1 cellular context compared by ENCODE assay signal in genomic region chr4:183747931-183748664, GRCh38.
TF ChIP-seq lines count a peak whose summit lies in the region.

No MANE protein-coding gene starts in this region.

TF ChIP-seq in GM23338, 12 proteins besides CTCF, POLR2A, EP300 and RAD21 (continued from another document):
- no peak for TF ChIP-seq ZNF462 (CRISPR knock-in tag; IDR thresholded peaks at IDR 0.05)
- TF ChIP-seq STAT1 (IDR thresholded peaks at IDR 0.05; ENCODE audit: unreplicated experiment): no peak
- TF ChIP-seq ZNF114 (CRISPR knock-in tag; IDR thresholded peaks at IDR 0.05): no peak
- TF ChIP-seq EZH2phosphoT487 (IDR thresholded peaks at IDR 0.05; ENCODE audit: unreplicated experiment): no peak
